In genomic region chr4:17115546-17115945, GRCh38 we compare ENCODE assay signal across 22 cellular contexts.
A peak's percentile ranks its signal among the peaks of the same experiment; 100 is the strongest.
DNase-seq lines count a peak whose midpoint lies in the region; ATAC-seq, FAIRE-seq and TF ChIP-seq lines count a peak whose summit lies in the region.
"Had no signal": no experiment of that assay in that cellular context is flagged by ENCODE, and none has a peak within 500 bp of the region (broad histone marks: within the 10 kb centered on the region; RNA-seq: fewer than 3 reads in every experiment).

No MANE protein-coding gene starts in this region.

- H3K79me2 ChIP-seq in H1 (ENCODE audit: control insufficient read depth in 1 of 2, insufficient read depth in 2 of 2, low read length in 2 of 2), result no peaks in the 10 kb centered on the region

- no peak overlapping the region for H3K18ac ChIP-seq in H1 (ENCODE audit: extremely low read depth, low read length)

- POLR2A ChIA-PET in H1 (lab: Charles Lee; ENCODE audit: partially characterized antibody), result no interaction called here

- no peaks in the 10 kb centered on the region for H3K79me1 ChIP-seq in H1 (ENCODE audit: low read depth, low read length)

- no peak overlapping the region for H4K8ac ChIP-seq in H1 (ENCODE audit: extremely low read depth, insufficient read depth, low read length)

- H2AK5ac ChIP-seq in H1 (ENCODE audit: low read depth, low read length), result no peak overlapping the region

- peaks cover 2% of the 10 kb centered on the region; the same call in 1 of the 2 replicates for H3K23me2 ChIP-seq in H1 (ENCODE audit: low read depth, low read length)

- no peaks in the 10 kb centered on the region for H3K27me3 Mint-ChIP-seq in HFFc6 (ENCODE audit: insufficient read depth)
- H3K27me3 Mint-ChIP-seq in activated T-helper 17 cell treated with anti-CD3 and anti-CD28 coated beads, Interleukin-2, amount 50 U/mL, for 72 hours, result peaks cover 22% of the 10 kb centered on the region

- FAIRE-seq in H1 (lab: Jason Lieb, UNC), result peak; percentile 24

- peak; percentile 6 to 20; a peak in 1 of 4 replicates for TF ChIP-seq RAD21 in H1 (IDR thresholded peaks at IDR 0.05 in 1 of 2, conservative IDR thresholded peaks at IDR 0.05 in 1 of 2; ENCODE audit: low read depth in 2 of 2, low read length in 2 of 2)

- CTCF ChIA-PET in H1 (lab: Charles Lee; ENCODE audit: partially characterized antibody), result interaction anchor here (0.7 to 1.9 kb wide), 8 partner anchors 10 to 353 kb away, joined by 3 to 10 read pairs (median 4); no protein-coding TSS in a partner anchor

- no peak overlapping the region for H2BK12ac ChIP-seq in H1 (ENCODE audit: low read depth, low read length)

- H3K23ac ChIP-seq in H1 (ENCODE audit: insufficient read length), result no peak overlapping the region

- H3K36me3 Mint-ChIP-seq in HFFc6 (ENCODE audit: low read depth), result peaks cover 10% of the 10 kb centered on the region
- H3K36me3 Mint-ChIP-seq in activated T-helper 17 cell treated with anti-CD3 and anti-CD28 coated beads, Interleukin-2, amount 50 U/mL, for 72 hours (ENCODE audit: low read depth), result no peaks in the 10 kb centered on the region
- H3K36me3 Mint-ChIP-seq: IgD-negative memory B cell had no signal

- no peak overlapping the region for H3K14ac ChIP-seq in H1 (ENCODE audit: insufficient read length)

- no peak overlapping the region for H3K4me2 ChIP-seq in H1 (ENCODE audit: insufficient read depth in 1 of 2, low read depth in 2 of 2, low read length in 2 of 2)

- H2BK120ac ChIP-seq in H1 (replicated peaks; ENCODE audit: low read depth, low read length), result no peak overlapping the region

- DNase-seq in NCI-H748 (lab: John Stamatoyannopoulos, UW; ENCODE audit: unreplicated experiment), result peak; percentile 12
- no peak for DNase-seq in NCI-H748 treated with DMSO at 0.1 percent for 48 hours (lab: John Stamatoyannopoulos, UW)
- DNase-seq in H1 (ENCODE audit: low read depth in 1 of 2, low spot score in 2 of 2), result no peak
- DNase-seq in left kidney (ENCODE audit: low read depth, low spot score), result peak; percentile 8
- DNase-seq in HFFc6, result no peak
- DNase-seq in inferior parietal cortex (ENCODE audit: extremely low spot score), result no peak
- no peak for DNase-seq in ACHN
- DNase-seq: Calu3, DMS79 treated with DMSO at 0.1 percent for 48 hours, GM23248, HCEC 1CT, Karpas-422, NCI-H2029, NCI-H446, NCI-H524 treated with DMSO at 0.1 percent for 48 hours, Right ventricle myocardium superior, RPMI8226 had no signal

- no peak overlapping the region for H3K27ac Mint-ChIP-seq in HFFc6
- no peak overlapping the region for H3K27ac Mint-ChIP-seq in activated T-helper 17 cell treated with anti-CD3 and anti-CD28 coated beads, Interleukin-2, amount 50 U/mL, for 72 hours
- H3K27ac Mint-ChIP-seq: IgD-negative memory B cell had no signal

- H3K4me1 Mint-ChIP-seq in HFFc6 (ENCODE audit: low read depth), result peaks cover 27% of the 10 kb centered on the region
- no peaks in the 10 kb centered on the region for H3K4me1 Mint-ChIP-seq in activated T-helper 17 cell treated with anti-CD3 and anti-CD28 coated beads, Interleukin-2, amount 50 U/mL, for 72 hours
- H3K4me1 Mint-ChIP-seq: IgD-negative memory B cell had no signal

- no peak overlapping the region for H2AFZ ChIP-seq in H1 (ENCODE audit: low read length)
- H2AFZ ChIP-seq: GM23248 had no signal

- H4K91ac ChIP-seq in H1 (replicated peaks; ENCODE audit: insufficient read length, low read length), result no peak overlapping the region

- no peak overlapping the region for H3K4ac ChIP-seq in H1 (replicated peaks; ENCODE audit: insufficient read length, low read depth, low read length)

- H3K27me3 ChIP-seq in H1 (replicated peaks in 1 of 4; ENCODE audit: control insufficient read depth in 3 of 4, extremely low read depth in 1 of 4, insufficient read depth in 3 of 4, low read length in 3 of 4), result no peaks in the 10 kb centered on the region
- H3K27me3 ChIP-seq: SJSA1 had no signal

- TF ChIP-seq CTCF in H1 (IDR thresholded peaks at IDR 0.05; ENCODE audit: control extremely low read depth in 1 of 3, insufficient read depth in 1 of 3, low read depth in 1 of 3, low read length in 3 of 3) (no peak), HFFc6 (IDR thresholded peaks at IDR 0.05) (no peak)

- WGBS in H1 (ENCODE audit: extremely low coverage in 1 of 2, insufficient coverage in 1 of 2, insufficient read length in 1 of 2, insufficient replicate concordance in 2 of 2, low coverage in 1 of 2, low lambda C conversion rate in 2 of 2, missing lambda C conversion rate in 1 of 2), 2 experiments, result 83% methylated on average over 5 of the region's 5 CpGs; no CpG with 5 or more reads in 1 of the 2 experiments

- H2BK20ac ChIP-seq in H1 (ENCODE audit: low read length), result no peak overlapping the region

- no peak for TF ChIP-seq POLR2A in H1 (IDR thresholded peaks at IDR 0.05; ENCODE audit: control extremely low read depth in 1 of 2, low read depth in 2 of 2, low read length in 2 of 2)

- no peak for TF ChIP-seq EP300 in H1 (IDR thresholded peaks at IDR 0.05; ENCODE audit: borderline replicate concordance in 1 of 2, low read depth in 2 of 2, low read length in 2 of 2)

- no peak overlapping the region for H3K56ac ChIP-seq in H1 (replicated peaks; ENCODE audit: insufficient read length, low read depth, low read length)

- no peak overlapping the region for H4K5ac ChIP-seq in H1 (ENCODE audit: insufficient read length, low read depth, low read length)

- in situ Hi-C loops in ACHN (cut with HindIII; ENCODE audit: low pct_ligation_motif_present, low pct_unique_long_range_greater_than_20kb, low sequenced_read_pairs), result no loop called here

- no peaks in the 10 kb centered on the region for H3K36me3 ChIP-seq in H1 (ENCODE audit: control insufficient read depth in 2 of 4, insufficient read depth in 4 of 4, low read length in 3 of 4)
- H3K36me3 ChIP-seq: SJSA1 had no signal

- H3K27ac ChIP-seq in H1 (ENCODE audit: low read depth, low read length), result no peak overlapping the region
- H3K27ac ChIP-seq: 22Rv1, GM23248, HL-60, SJSA1 had no signal

- H3K4me1 ChIP-seq in H1 (replicated peaks in 1 of 4; ENCODE audit: control insufficient read depth in 3 of 4, insufficient read depth in 4 of 4, low read length in 3 of 4), result no peaks in the 10 kb centered on the region
- H3K4me1 ChIP-seq: SJSA1 had no signal

- H3K4me3 ChIP-seq in H1 (ENCODE audit: extremely low read depth in 1 of 4, insufficient read depth in 2 of 4, low read depth in 3 of 4, low read length in 4 of 4), result no peak overlapping the region
- H3K4me3 ChIP-seq: GM23248, SJSA1 had no signal

- H3K9me3 Mint-ChIP-seq in HFFc6, result peaks cover 8% of the 10 kb centered on the region; the same call in 1 of the 2 replicates
- H3K9me3 Mint-ChIP-seq in activated T-helper 17 cell treated with anti-CD3 and anti-CD28 coated beads, Interleukin-2, amount 50 U/mL, for 72 hours, result peaks cover 5% of the 10 kb centered on the region

- no peak overlapping the region for H3K4me3 Mint-ChIP-seq in HFFc6
- no peak overlapping the region for H3K4me3 Mint-ChIP-seq in activated T-helper 17 cell treated with anti-CD3 and anti-CD28 coated beads, Interleukin-2, amount 50 U/mL, for 72 hours
- H3K4me3 Mint-ChIP-seq: IgD-negative memory B cell had no signal

- H2BK5ac ChIP-seq in H1 (ENCODE audit: low read depth, low read length), result no peak overlapping the region

- H2BK15ac ChIP-seq in H1 (ENCODE audit: low read length), result no peak overlapping the region

- no peak for ATAC-seq in activated T-helper 17 cell treated with anti-CD3 and anti-CD28 coated beads, Interleukin-2, amount 50 U/mL, for 72 hours (replicated peaks)

- no peak overlapping the region for H3K9ac ChIP-seq in H1 (replicated peaks in 1 of 4; ENCODE audit: extremely low read depth in 1 of 4, low read depth in 3 of 4, low read length in 3 of 4)
- H3K9ac ChIP-seq: GM23248 had no signal

- H3K9me3 ChIP-seq in H1 (ENCODE audit: insufficient read depth in 2 of 2, low read depth in 1 of 2, low read length in 1 of 2), result no peaks in the 10 kb centered on the region
- H3K9me3 ChIP-seq: SJSA1 had no signal

- no peaks in the 10 kb centered on the region for H4K20me1 ChIP-seq in H1 (replicated peaks in 1 of 2; ENCODE audit: control insufficient read depth in 1 of 2, insufficient read depth in 2 of 2, low read length in 2 of 2)

TF ChIP-seq in H1, 55 proteins besides CTCF, POLR2A, EP300 and RAD21:
- TF ChIP-seq POLR2AphosphoS5 (IDR thresholded peaks at IDR 0.05; ENCODE audit: low read depth, low read length), result no peak
- TF ChIP-seq TAF7 (optimal IDR thresholded peaks at IDR 0.05; ENCODE audit: borderline replicate concordance, low read depth, low read length), result no peak
- TF ChIP-seq KDM4A (IDR thresholded peaks at IDR 0.05; ENCODE audit: low read depth, low read length, severe bottlenecking), result no peak
- no peak for TF ChIP-seq SRF (IDR thresholded peaks at IDR 0.05; ENCODE audit: low read depth, low read length)
- TF ChIP-seq CEBPB (IDR thresholded peaks at IDR 0.05; ENCODE audit: low read depth, low read length), result peak; percentile 60
- TF ChIP-seq ATF2 (IDR thresholded peaks at IDR 0.05; ENCODE audit: low read length), result no peak

Comparison
In these comparisons a context has a peak if more than half of its experiments do, and no peak if none do; other contexts are left out.
1. DNase-seq: peak in NCI-H748 (single experiment) and left kidney (single experiment); none in NCI-H748 treated with DMSO at 0.1 percent for 48 hours (single experiment), H1 (0 of 2), HFFc6 (single experiment), inferior parietal cortex (single experiment) and ACHN (single experiment).